Comparison of ENCODE assay signal across 1 cellular context in genomic region chr2:160984426-160985077, GRCh38.
TF ChIP-seq lines count a peak whose summit lies in the region.

No MANE protein-coding gene starts in this region.

TF ChIP-seq in endothelial cell of umbilical vein, 7 proteins besides CTCF, POLR2A, EP300 and RAD21:
- TF ChIP-seq POLR2AphosphoS5 (IDR thresholded peaks at IDR 0.05; ENCODE audit: insufficient read depth, low read depth, low read length) (no peak), FOS (IDR thresholded peaks at IDR 0.05; ENCODE audit: borderline replicate concordance, insufficient read depth, low read length) (no peak), MAX (IDR thresholded peaks at IDR 0.05; ENCODE audit: insufficient read depth, insufficient read length) (no peak), JUN (IDR thresholded peaks at IDR 0.05; ENCODE audit: borderline replicate concordance, insufficient read depth, insufficient read length, low read depth) (no peak), MYC (IDR thresholded peaks at IDR 0.05; ENCODE audit: low read depth, low read length) (no peak), EZH2 (IDR thresholded peaks at IDR 0.05; ENCODE audit: borderline replicate concordance, low read depth, low read length, severe bottlenecking) (no peak), GATA2 (IDR thresholded peaks at IDR 0.05; ENCODE audit: insufficient read depth, insufficient read length, low read depth, low read length) (no peak)
